In the genomic region with DNA sequence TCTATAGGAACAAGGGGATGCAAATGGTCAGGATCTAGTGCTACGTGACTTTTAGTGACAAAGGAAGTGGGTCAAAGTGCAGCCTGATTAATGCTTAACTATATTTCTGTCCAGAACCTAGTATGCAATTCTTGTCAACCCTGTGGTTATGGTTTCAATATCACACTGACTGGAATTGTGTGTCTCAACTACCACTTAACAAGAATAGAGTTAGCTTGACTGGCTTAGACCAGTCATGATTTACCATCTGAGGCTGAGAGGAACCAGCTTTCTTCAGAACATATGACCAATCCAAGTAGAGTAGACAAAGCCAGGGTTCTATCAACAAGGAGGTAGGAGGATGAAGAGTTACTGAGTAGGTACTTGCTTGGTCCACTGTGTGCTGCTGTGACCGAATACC, we compare ENCODE assay signal across 1 cellular context.
A peak's percentile ranks its signal among the peaks of the same experiment; 100 is the strongest.
TF ChIP-seq lines count a peak whose summit lies in the region.

No MANE protein-coding gene starts in this region.

TF ChIP-seq in GM12878, 131 proteins besides CTCF, POLR2A, EP300 and RAD21 (continued from another document and continues in another):
- TF ChIP-seq, protein P1, sequence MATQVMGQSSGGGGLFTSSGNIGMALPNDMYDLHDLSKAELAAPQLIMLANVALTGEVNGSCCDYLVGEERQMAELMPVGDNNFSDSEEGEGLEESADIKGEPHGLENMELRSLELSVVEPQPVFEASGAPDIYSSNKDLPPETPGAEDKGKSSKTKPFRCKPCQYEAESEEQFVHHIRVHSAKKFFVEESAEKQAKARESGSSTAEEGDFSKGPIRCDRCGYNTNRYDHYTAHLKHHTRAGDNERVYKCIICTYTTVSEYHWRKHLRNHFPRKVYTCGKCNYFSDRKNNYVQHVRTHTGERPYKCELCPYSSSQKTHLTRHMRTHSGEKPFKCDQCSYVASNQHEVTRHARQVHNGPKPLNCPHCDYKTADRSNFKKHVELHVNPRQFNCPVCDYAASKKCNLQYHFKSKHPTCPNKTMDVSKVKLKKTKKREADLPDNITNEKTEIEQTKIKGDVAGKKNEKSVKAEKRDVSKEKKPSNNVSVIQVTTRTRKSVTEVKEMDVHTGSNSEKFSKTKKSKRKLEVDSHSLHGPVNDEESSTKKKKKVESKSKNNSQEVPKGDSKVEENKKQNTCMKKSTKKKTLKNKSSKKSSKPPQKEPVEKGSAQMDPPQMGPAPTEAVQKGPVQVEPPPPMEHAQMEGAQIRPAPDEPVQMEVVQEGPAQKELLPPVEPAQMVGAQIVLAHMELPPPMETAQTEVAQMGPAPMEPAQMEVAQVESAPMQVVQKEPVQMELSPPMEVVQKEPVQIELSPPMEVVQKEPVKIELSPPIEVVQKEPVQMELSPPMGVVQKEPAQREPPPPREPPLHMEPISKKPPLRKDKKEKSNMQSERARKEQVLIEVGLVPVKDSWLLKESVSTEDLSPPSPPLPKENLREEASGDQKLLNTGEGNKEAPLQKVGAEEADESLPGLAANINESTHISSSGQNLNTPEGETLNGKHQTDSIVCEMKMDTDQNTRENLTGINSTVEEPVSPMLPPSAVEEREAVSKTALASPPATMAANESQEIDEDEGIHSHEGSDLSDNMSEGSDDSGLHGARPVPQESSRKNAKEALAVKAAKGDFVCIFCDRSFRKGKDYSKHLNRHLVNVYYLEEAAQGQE (IDR thresholded peaks at IDR 0.05; ENCODE audit: low read depth, low read length): no peak
- TF ChIP-seq, protein P2, sequence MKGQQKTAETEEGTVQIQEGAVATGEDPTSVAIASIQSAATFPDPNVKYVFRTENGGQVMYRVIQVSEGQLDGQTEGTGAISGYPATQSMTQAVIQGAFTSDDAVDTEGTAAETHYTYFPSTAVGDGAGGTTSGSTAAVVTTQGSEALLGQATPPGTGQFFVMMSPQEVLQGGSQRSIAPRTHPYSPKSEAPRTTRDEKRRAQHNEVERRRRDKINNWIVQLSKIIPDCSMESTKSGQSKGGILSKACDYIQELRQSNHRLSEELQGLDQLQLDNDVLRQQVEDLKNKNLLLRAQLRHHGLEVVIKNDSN (IDR thresholded peaks at IDR 0.05; ENCODE audit: borderline replicate concordance, extremely low read length, insufficient read depth, low read depth, low read length): no peak
- peak in 1 of 2 experiments; percentile 34; a peak in 1 of 4 replicates for TF ChIP-seq BHLHE40 (IDR thresholded peaks at IDR 0.05; ENCODE audit: borderline replicate concordance in 1 of 2, low read depth in 2 of 2, low read length in 1 of 2)
- TF ChIP-seq, protein P3, sequence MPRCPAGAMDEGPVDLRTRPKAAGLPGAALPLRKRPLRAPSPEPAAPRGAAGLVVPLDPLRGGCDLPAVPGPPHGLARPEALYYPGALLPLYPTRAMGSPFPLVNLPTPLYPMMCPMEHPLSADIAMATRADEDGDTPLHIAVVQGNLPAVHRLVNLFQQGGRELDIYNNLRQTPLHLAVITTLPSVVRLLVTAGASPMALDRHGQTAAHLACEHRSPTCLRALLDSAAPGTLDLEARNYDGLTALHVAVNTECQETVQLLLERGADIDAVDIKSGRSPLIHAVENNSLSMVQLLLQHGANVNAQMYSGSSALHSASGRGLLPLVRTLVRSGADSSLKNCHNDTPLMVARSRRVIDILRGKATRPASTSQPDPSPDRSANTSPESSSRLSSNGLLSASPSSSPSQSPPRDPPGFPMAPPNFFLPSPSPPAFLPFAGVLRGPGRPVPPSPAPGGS (IDR thresholded peaks at IDR 0.05; ENCODE audit: borderline replicate concordance, insufficient read depth, low read depth, low read length, poor library complexity, severe bottlenecking): no peak
- TF ChIP-seq ZNF217 (IDR thresholded peaks at IDR 0.05): peak; percentile 41; the same call in 1 of the 2 replicates
- no peak for TF ChIP-seq MTA3 (IDR thresholded peaks at IDR 0.05; ENCODE audit: borderline replicate concordance, low read length)
- TF ChIP-seq NBN (IDR thresholded peaks at IDR 0.05): 0 out of 2 replicates have a peak, but pooled peaks have one; percentile 50
- TF ChIP-seq SREBF1 (IDR thresholded peaks at IDR 0.05; ENCODE audit: low read length): no peak
- TF ChIP-seq IRF4 (IDR thresholded peaks at IDR 0.05; ENCODE audit: low read depth, low read length): 0 out of 2 replicates have a peak, but pooled peaks have one; percentile 31
- TF ChIP-seq IKZF1 (conservative IDR thresholded peaks at IDR 0.05): peak; percentile 73
- TF ChIP-seq BRCA1 (IDR thresholded peaks at IDR 0.05; ENCODE audit: low read depth, low read length): no peak
- TF ChIP-seq, protein P4, sequence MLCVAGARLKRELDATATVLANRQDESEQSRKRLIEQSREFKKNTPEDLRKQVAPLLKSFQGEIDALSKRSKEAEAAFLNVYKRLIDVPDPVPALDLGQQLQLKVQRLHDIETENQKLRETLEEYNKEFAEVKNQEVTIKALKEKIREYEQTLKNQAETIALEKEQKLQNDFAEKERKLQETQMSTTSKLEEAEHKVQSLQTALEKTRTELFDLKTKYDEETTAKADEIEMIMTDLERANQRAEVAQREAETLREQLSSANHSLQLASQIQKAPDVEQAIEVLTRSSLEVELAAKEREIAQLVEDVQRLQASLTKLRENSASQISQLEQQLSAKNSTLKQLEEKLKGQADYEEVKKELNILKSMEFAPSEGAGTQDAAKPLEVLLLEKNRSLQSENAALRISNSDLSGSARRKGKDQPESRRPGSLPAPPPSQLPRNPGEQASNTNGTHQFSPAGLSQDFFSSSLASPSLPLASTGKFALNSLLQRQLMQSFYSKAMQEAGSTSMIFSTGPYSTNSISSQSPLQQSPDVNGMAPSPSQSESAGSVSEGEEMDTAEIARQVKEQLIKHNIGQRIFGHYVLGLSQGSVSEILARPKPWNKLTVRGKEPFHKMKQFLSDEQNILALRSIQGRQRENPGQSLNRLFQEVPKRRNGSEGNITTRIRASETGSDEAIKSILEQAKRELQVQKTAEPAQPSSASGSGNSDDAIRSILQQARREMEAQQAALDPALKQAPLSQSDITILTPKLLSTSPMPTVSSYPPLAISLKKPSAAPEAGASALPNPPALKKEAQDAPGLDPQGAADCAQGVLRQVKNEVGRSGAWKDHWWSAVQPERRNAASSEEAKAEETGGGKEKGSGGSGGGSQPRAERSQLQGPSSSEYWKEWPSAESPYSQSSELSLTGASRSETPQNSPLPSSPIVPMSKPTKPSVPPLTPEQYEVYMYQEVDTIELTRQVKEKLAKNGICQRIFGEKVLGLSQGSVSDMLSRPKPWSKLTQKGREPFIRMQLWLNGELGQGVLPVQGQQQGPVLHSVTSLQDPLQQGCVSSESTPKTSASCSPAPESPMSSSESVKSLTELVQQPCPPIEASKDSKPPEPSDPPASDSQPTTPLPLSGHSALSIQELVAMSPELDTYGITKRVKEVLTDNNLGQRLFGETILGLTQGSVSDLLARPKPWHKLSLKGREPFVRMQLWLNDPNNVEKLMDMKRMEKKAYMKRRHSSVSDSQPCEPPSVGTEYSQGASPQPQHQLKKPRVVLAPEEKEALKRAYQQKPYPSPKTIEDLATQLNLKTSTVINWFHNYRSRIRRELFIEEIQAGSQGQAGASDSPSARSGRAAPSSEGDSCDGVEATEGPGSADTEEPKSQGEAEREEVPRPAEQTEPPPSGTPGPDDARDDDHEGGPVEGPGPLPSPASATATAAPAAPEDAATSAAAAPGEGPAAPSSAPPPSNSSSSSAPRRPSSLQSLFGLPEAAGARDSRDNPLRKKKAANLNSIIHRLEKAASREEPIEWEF (IDR thresholded peaks at IDR 0.05; ENCODE audit: insufficient replicate concordance, low read depth, low read length): no peak
- TF ChIP-seq, protein P5, sequence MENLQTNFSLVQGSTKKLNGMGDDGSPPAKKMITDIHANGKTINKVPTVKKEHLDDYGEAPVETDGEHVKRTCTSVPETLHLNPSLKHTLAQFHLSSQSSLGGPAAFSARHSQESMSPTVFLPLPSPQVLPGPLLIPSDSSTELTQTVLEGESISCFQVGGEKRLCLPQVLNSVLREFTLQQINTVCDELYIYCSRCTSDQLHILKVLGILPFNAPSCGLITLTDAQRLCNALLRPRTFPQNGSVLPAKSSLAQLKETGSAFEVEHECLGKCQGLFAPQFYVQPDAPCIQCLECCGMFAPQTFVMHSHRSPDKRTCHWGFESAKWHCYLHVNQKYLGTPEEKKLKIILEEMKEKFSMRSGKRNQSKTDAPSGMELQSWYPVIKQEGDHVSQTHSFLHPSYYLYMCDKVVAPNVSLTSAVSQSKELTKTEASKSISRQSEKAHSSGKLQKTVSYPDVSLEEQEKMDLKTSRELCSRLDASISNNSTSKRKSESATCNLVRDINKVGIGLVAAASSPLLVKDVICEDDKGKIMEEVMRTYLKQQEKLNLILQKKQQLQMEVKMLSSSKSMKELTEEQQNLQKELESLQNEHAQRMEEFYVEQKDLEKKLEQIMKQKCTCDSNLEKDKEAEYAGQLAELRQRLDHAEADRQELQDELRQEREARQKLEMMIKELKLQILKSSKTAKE (IDR thresholded peaks at IDR 0.05; ENCODE audit: low read depth, poor library complexity, severe bottlenecking): peak; percentile 67
- TF ChIP-seq NR2F1 (conservative IDR thresholded peaks at IDR 0.05): peak; percentile 64
- no peak for TF ChIP-seq ZSCAN29 (IDR thresholded peaks at IDR 0.05)
- peak; percentile 87 to 90 for TF ChIP-seq IKZF2 (IDR thresholded peaks at IDR 0.05)
- no peak for TF ChIP-seq KAT2A (conservative IDR thresholded peaks at IDR 0.05; ENCODE audit: control insufficient read depth, low read depth, low read length)
- no peak for TF ChIP-seq CHD1 (IDR thresholded peaks at IDR 0.05; ENCODE audit: low read depth, low read length)
- TF ChIP-seq MTA2 (IDR thresholded peaks at IDR 0.05; ENCODE audit: low read depth): peak; percentile 87
- TF ChIP-seq, protein P6, sequence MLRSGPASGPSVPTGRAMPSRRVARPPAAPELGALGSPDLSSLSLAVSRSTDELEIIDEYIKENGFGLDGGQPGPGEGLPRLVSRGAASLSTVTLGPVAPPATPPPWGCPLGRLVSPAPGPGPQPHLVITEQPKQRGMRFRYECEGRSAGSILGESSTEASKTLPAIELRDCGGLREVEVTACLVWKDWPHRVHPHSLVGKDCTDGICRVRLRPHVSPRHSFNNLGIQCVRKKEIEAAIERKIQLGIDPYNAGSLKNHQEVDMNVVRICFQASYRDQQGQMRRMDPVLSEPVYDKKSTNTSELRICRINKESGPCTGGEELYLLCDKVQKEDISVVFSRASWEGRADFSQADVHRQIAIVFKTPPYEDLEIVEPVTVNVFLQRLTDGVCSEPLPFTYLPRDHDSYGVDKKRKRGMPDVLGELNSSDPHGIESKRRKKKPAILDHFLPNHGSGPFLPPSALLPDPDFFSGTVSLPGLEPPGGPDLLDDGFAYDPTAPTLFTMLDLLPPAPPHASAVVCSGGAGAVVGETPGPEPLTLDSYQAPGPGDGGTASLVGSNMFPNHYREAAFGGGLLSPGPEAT (IDR thresholded peaks at IDR 0.05; ENCODE audit: low read depth): peak; percentile 62; the same call in 1 of the 2 replicates
- peak; percentile 71 for TF ChIP-seq RUNX3 (IDR thresholded peaks at IDR 0.05; ENCODE audit: low read length)
- peak; percentile 28; the same call in 1 of the 2 replicates for TF ChIP-seq BMI1 (IDR thresholded peaks at IDR 0.05; ENCODE audit: borderline replicate concordance)
- peak; percentile 77 for TF ChIP-seq DPF2 (IDR thresholded peaks at IDR 0.05)
- TF ChIP-seq LARP7 (IDR thresholded peaks at IDR 0.05): no peak
- TF ChIP-seq, protein P7, sequence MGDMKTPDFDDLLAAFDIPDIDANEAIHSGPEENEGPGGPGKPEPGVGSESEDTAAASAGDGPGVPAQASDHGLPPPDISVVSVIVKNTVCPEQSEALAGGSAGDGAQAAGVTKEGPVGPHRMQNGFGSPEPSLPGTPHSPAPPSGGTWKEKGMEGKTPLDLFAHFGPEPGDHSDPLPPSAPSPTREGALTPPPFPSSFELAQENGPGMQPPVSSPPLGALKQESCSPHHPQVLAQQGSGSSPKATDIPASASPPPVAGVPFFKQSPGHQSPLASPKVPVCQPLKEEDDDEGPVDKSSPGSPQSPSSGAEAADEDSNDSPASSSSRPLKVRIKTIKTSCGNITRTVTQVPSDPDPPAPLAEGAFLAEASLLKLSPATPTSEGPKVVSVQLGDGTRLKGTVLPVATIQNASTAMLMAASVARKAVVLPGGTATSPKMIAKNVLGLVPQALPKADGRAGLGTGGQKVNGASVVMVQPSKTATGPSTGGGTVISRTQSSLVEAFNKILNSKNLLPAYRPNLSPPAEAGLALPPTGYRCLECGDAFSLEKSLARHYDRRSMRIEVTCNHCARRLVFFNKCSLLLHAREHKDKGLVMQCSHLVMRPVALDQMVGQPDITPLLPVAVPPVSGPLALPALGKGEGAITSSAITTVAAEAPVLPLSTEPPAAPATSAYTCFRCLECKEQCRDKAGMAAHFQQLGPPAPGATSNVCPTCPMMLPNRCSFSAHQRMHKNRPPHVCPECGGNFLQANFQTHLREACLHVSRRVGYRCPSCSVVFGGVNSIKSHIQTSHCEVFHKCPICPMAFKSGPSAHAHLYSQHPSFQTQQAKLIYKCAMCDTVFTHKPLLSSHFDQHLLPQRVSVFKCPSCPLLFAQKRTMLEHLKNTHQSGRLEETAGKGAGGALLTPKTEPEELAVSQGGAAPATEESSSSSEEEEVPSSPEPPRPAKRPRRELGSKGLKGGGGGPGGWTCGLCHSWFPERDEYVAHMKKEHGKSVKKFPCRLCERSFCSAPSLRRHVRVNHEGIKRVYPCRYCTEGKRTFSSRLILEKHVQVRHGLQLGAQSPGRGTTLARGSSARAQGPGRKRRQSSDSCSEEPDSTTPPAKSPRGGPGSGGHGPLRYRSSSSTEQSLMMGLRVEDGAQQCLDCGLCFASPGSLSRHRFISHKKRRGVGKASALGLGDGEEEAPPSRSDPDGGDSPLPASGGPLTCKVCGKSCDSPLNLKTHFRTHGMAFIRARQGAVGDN (IDR thresholded peaks at IDR 0.05): peak; percentile 85
- TF ChIP-seq ATF7 (IDR thresholded peaks at IDR 0.05; ENCODE audit: low read depth): peak; percentile 46; the same call in 1 of the 2 replicates
- TF ChIP-seq JUND (IDR thresholded peaks at IDR 0.05; ENCODE audit: low read depth, low read length): no peak
- TF ChIP-seq MEF2B (IDR thresholded peaks at IDR 0.05; ENCODE audit: partially characterized antibody, poor library complexity, severe bottlenecking): peak; percentile 68
- TF ChIP-seq, protein P8, sequence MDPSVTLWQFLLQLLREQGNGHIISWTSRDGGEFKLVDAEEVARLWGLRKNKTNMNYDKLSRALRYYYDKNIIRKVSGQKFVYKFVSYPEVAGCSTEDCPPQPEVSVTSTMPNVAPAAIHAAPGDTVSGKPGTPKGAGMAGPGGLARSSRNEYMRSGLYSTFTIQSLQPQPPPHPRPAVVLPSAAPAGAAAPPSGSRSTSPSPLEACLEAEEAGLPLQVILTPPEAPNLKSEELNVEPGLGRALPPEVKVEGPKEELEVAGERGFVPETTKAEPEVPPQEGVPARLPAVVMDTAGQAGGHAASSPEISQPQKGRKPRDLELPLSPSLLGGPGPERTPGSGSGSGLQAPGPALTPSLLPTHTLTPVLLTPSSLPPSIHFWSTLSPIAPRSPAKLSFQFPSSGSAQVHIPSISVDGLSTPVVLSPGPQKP (IDR thresholded peaks at IDR 0.05; ENCODE audit: low read depth, low read length): no peak
- TF ChIP-seq NR2C1 (IDR thresholded peaks at IDR 0.05): peak; percentile 69
- TF ChIP-seq KLF5 (IDR thresholded peaks at IDR 0.05; ENCODE audit: partially characterized antibody): no peak
- no peak for TF ChIP-seq ZNF207 (IDR thresholded peaks at IDR 0.05; ENCODE audit: borderline replicate concordance)
- TF ChIP-seq BACH1 (IDR thresholded peaks at IDR 0.05; ENCODE audit: borderline replicate concordance): peak; percentile 45; the same call in 1 of the 2 replicates
- no peak for TF ChIP-seq HDAC6 (IDR thresholded peaks at IDR 0.05; ENCODE audit: unreplicated experiment)
- TF ChIP-seq CBX5 (IDR thresholded peaks at IDR 0.05; ENCODE audit: low read depth): no peak
